8 cellular contexts compared by ENCODE assay signal in genomic region chr9:70479880-70480291, GRCh38.
DNase-seq lines count a peak whose midpoint lies in the region; ATAC-seq and TF ChIP-seq lines count a peak whose summit lies in the region.

No MANE protein-coding gene starts in this region.

- H3K9me3 Mint-ChIP-seq in chondrocyte (ENCODE audit: low read depth) = no peaks in the 10 kb centered on the region

- H3K27ac ChIP-seq in thoracic aorta = peak overlapping the region; percentile 94 to 96

- H3K4me1 Mint-ChIP-seq in chondrocyte (ENCODE audit: low read depth) = peaks cover 59% of the 10 kb centered on the region

- H3K9me3 ChIP-seq in thoracic aorta = no peaks in the 10 kb centered on the region

- H3K27ac Mint-ChIP-seq in chondrocyte (ENCODE audit: unreplicated experiment) = peak overlapping the region; percentile 97

- H3K36me3 Mint-ChIP-seq in chondrocyte (ENCODE audit: low read depth) = peaks cover 1% of the 10 kb centered on the region

- H3K4me3 Mint-ChIP-seq in chondrocyte (ENCODE audit: unreplicated experiment) = no peak overlapping the region

- peak; percentile 2 for ATAC-seq in left lobe of liver
- ATAC-seq in thoracic aorta (ENCODE audit: insufficient number of reproducible peaks, low FRiP score, low read depth) = no peak
- no peak for ATAC-seq in HG03520 (IDR thresholded peaks at IDR 0.05; ENCODE audit: unreplicated experiment)
- ATAC-seq in HG03457 (IDR thresholded peaks at IDR 0.05; ENCODE audit: unreplicated experiment) = no peak
- ATAC-seq in HG02610 (IDR thresholded peaks at IDR 0.05; ENCODE audit: unreplicated experiment) = no peak

- DNase-seq in M059J (ENCODE audit: low read depth) (peak; percentile 65), chondrocyte (ENCODE audit: low spot score) (no peak), left lobe of liver (ENCODE audit: low spot score) (no peak), thoracic aorta (ENCODE audit: low spot score) (no peak), cortex of kidney (lab: John Stamatoyannopoulos, UW) (no peak)

- H3K4me3 ChIP-seq in thoracic aorta = peak overlapping the region; percentile 47

- no peaks in the 10 kb centered on the region for H3K27me3 Mint-ChIP-seq in chondrocyte (ENCODE audit: low read depth)

- H3K36me3 ChIP-seq in thoracic aorta = no peaks in the 10 kb centered on the region

- no peak for TF ChIP-seq CTCF in chondrocyte (IDR thresholded peaks at IDR 0.05)
- TF ChIP-seq CTCF in thoracic aorta (IDR thresholded peaks at IDR 0.05) = no peak

- H3K27me3 ChIP-seq in thoracic aorta (replicated peaks; ENCODE audit: insufficient read depth) = no peaks in the 10 kb centered on the region

- peaks cover 62 to 81% of the 10 kb centered on the region in 2 donors for H3K4me1 ChIP-seq in thoracic aorta (ENCODE audit: control insufficient read depth in 1 of 2, low read depth in 2 of 2)
